13 cellular contexts compared by ENCODE assay signal in genomic region chr11:9815486-9816136, GRCh38.
DNase-seq lines count a peak whose midpoint lies in the region; ATAC-seq, FAIRE-seq and TF ChIP-seq lines count a peak whose summit lies in the region.
"Had no signal": no experiment of that assay in that cellular context is flagged by ENCODE, and none has a peak within 500 bp of the region (broad histone marks: within the 10 kb centered on the region; RNA-seq: fewer than 3 reads in every experiment).

No MANE protein-coding gene starts in this region.

- no peak overlapping the region for H3K27ac ChIP-seq in AG04450 (ENCODE audit: low read depth, low read length)
- H3K27ac ChIP-seq in lower lobe of right lung, result no peak overlapping the region

- POLR2A ChIA-PET in AG04450 (lab: Yijun Ruan, JAX), result interaction anchor here (0.6 kb wide), 1 partner anchor 472 kb away, joined by 4 read pairs; no protein-coding TSS in a partner anchor

- no peaks in the 10 kb centered on the region for H3K4me1 ChIP-seq in lower lobe of right lung
- H3K4me1 ChIP-seq in mucosa of descending colon (ENCODE audit: low read depth), result no peaks in the 10 kb centered on the region

- H3K27me3 ChIP-seq in AG04450 (ENCODE audit: control insufficient read depth, insufficient read depth, low read length), result no peaks in the 10 kb centered on the region
- H3K27me3 ChIP-seq in bronchial epithelial cell (ENCODE audit: control insufficient read depth, insufficient read depth, low read length), result no peaks in the 10 kb centered on the region
- H3K27me3 ChIP-seq in lower lobe of right lung (ENCODE audit: low read depth), result no peaks in the 10 kb centered on the region

- peaks cover 3% of the 10 kb centered on the region for H3K36me3 ChIP-seq in bronchial epithelial cell (ENCODE audit: control insufficient read depth, insufficient read depth, low read length)
- peaks cover 12% of the 10 kb centered on the region for H3K36me3 ChIP-seq in lower lobe of right lung
- H3K36me3 ChIP-seq in mucosa of descending colon (ENCODE audit: low read depth), result no peaks in the 10 kb centered on the region

- TF ChIP-seq CTCF in AG04450 (IDR thresholded peaks at IDR 0.05; ENCODE audit: low read depth, low read length), result no peak
- no peak for TF ChIP-seq CTCF in bronchial epithelial cell (IDR thresholded peaks at IDR 0.05; ENCODE audit: insufficient read depth, low read length, severe bottlenecking)
- no peak for TF ChIP-seq CTCF in lower lobe of right lung (IDR thresholded peaks at IDR 0.05)
- no peak for TF ChIP-seq CTCF in mucosa of descending colon (IDR thresholded peaks at IDR 0.05)

- no peaks in the 10 kb centered on the region for H3K9me3 ChIP-seq in AG04450 (ENCODE audit: control insufficient read depth, insufficient read depth, low read length)
- no peaks in the 10 kb centered on the region for H3K9me3 ChIP-seq in lower lobe of right lung
- H3K9me3 ChIP-seq in mucosa of descending colon, result no peaks in the 10 kb centered on the region

- DNase-seq in AG04450 (ENCODE audit: low read depth, low spot score) (peak; percentile 29), HT1080 (ENCODE audit: low read depth) (peak; percentile 78), bronchial epithelial cell (ENCODE audit: low read depth) (peak; percentile 93), lower lobe of right lung (no peak), D341Med (ENCODE audit: low spot score) (no peak), cardiac septum (ENCODE audit: low spot score) (no peak), mucosa of descending colon (no peak), medulla oblongata (ENCODE audit: extremely low spot score) (no peak)
- DNase-seq: activated CD4-positive, alpha-beta T cell treated with anti-CD3 and anti-CD28 coated beads, Interleukin-2, amount 50 U/mL, for 48 hours; activated naive CD4-positive, alpha-beta T cell; NCI-H774; stimulated activated naive CD4-positive, alpha-beta T cell had no signal

- CTCF ChIA-PET in AG04450 (lab: Charles Lee), result interaction anchor here (0.6 kb wide), 2 partner anchors 57 to 488 kb away, joined by 3 to 7 read pairs; no protein-coding TSS in a partner anchor

- H3K4me3 ChIP-seq in AG04450 (ENCODE audit: low read depth, low read length) (no peak overlapping the region), bronchial epithelial cell (ENCODE audit: low read depth, low read length) (no peak overlapping the region), lower lobe of right lung (no peak overlapping the region), mucosa of descending colon (no peak overlapping the region)

- intact Hi-C loops in lower lobe of right lung (cut with DNase I) (no loop called here), cardiac septum (cut with DNase I) (no loop called here), mucosa of descending colon (cut with DNase I, micrococcal nuclease) (no loop called here)

- FAIRE-seq in bronchial epithelial cell (lab: Jason Lieb, UNC), result peak; percentile 87
- FAIRE-seq: GM19239 had no signal

- peak; percentile 29 to 32 for ATAC-seq in lower lobe of right lung
- no peak for ATAC-seq in mucosa of descending colon

Comparison
In these comparisons a context has a peak if more than half of its experiments do, and no peak if none do; other contexts are left out.
1. DNase-seq: peak in AG04450 (single experiment), HT1080 (single experiment) and bronchial epithelial cell (single experiment); none in lower lobe of right lung (single experiment), D341Med (single experiment), cardiac septum (single experiment), mucosa of descending colon (0 of 3) and medulla oblongata (single experiment).